ENCODE assay signal across 22 cellular contexts in the genomic region with DNA sequence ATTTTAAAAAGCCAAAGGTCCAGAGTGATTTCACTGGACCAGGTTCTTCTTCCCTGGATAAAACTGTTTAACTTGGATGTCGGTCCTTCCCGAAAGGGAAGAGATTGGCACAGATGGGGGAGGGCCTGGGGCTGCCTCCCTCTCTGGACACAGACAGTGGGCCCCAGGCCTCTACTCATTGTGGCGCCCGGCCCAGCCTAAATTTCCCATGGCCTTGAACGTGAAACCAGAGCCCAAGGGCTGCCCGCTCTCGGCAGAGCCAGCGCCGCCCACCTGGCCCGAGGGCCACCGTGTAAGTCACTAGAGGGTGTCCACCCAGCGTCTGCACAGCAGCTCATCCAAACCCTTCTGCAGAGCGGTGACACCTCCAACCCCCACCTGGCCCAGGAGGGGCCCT. TPM values are rescaled to one million over a fixed set of nuclear protein-coding genes. Genes with fewer than 3 reads are reported as not detected.
A peak's percentile ranks its signal among the peaks of the same experiment; 100 is the strongest.
DNase-seq lines count a peak whose midpoint lies in the region; ATAC-seq, FAIRE-seq and TF ChIP-seq lines count a peak whose summit lies in the region.
"Had no signal": no experiment of that assay in that cellular context is flagged by ENCODE, and none has a peak within 500 bp of the region (broad histone marks: within the 10 kb centered on the region; RNA-seq: fewer than 3 reads in every experiment).

No MANE protein-coding gene starts in this region.

- TSS peak; percentile 21 for BruUV-seq in Panc1 (replicated peaks; lab: Mats Ljungman, UMichigan)

- H3K27me3 ChIP-seq in Panc1 (ENCODE audit: control insufficient read depth, insufficient read depth, low read length), result no peaks in the 10 kb centered on the region
- H3K27me3 ChIP-seq: BLaER1 had no signal

- H3K9me3 ChIP-seq in Panc1 (ENCODE audit: control insufficient read depth, insufficient read depth, low read depth, low read length) (no peaks in the 10 kb centered on the region), kidney (ENCODE audit: control insufficient read depth in 1 of 2, low read length in 2 of 2) (no peaks in the 10 kb centered on the region)
- H3K9me3 ChIP-seq: BLaER1 had no signal

- H3K4me3 Mint-ChIP-seq in T-helper 2 cell treated with Interferon-gamma antibody and Interleukin-4, amounts not matched to agents 5 μg/mL and 100 μg/mL, for 36 hours, result no peak overlapping the region
- H3K4me3 Mint-ChIP-seq: CD14-positive monocyte; CD4-positive, alpha-beta memory T cell had no signal

- H3K27ac ChIP-seq in Panc1 (ENCODE audit: low read length) (no peak overlapping the region), kidney (ENCODE audit: low read depth in 2 of 2, low read length in 2 of 2) (no peak overlapping the region)
- H3K27ac ChIP-seq: 22Rv1, BLaER1, GM23248, HL-60 had no signal

- H3K4me3 ChIP-seq in Panc1 (ENCODE audit: low read depth in 2 of 2, low read length in 2 of 2) (no peak overlapping the region), kidney (ENCODE audit: low read length in 2 of 2) (no peak overlapping the region)
- H3K4me3 ChIP-seq: BLaER1, GM23248 had no signal

- CTCF ChIA-PET in Panc1 (lab: Charles Lee), result no interaction called here

- no peaks in the 10 kb centered on the region for H3K27me3 Mint-ChIP-seq in T-helper 2 cell treated with Interferon-gamma antibody and Interleukin-4, amounts not matched to agents 5 μg/mL and 100 μg/mL, for 36 hours (ENCODE audit: low read depth)
- H3K27me3 Mint-ChIP-seq: CD4-positive, alpha-beta memory T cell had no signal

- no peaks in the 10 kb centered on the region for H3K4me1 Mint-ChIP-seq in T-helper 2 cell treated with Interferon-gamma antibody and Interleukin-4, amounts not matched to agents 5 μg/mL and 100 μg/mL, for 36 hours (ENCODE audit: low read depth)
- H3K4me1 Mint-ChIP-seq: CD14-positive monocyte; CD4-positive, alpha-beta memory T cell had no signal

- H3K27ac Mint-ChIP-seq in T-helper 2 cell treated with Interferon-gamma antibody and Interleukin-4, amounts not matched to agents 5 μg/mL and 100 μg/mL, for 36 hours, result peak overlapping the region; percentile 20
- H3K27ac Mint-ChIP-seq: CD14-positive monocyte; CD4-positive, alpha-beta memory T cell had no signal

- H3K9me3 Mint-ChIP-seq in T-helper 2 cell treated with Interferon-gamma antibody and Interleukin-4, amounts not matched to agents 5 μg/mL and 100 μg/mL, for 36 hours, result no peaks in the 10 kb centered on the region
- H3K9me3 Mint-ChIP-seq: CD14-positive monocyte had no signal

- peaks cover 21% of the 10 kb centered on the region for H3K36me3 Mint-ChIP-seq in T-helper 2 cell treated with Interferon-gamma antibody and Interleukin-4, amounts not matched to agents 5 μg/mL and 100 μg/mL, for 36 hours (ENCODE audit: low read depth)

- in situ Hi-C loops in Panc1 (cut with HindIII; ENCODE audit: low pct_unique_long_range_greater_than_20kb, low sequenced_read_pairs), result no loop called here

- no peak for TF ChIP-seq CTCF in Panc1 (IDR thresholded peaks at IDR 0.05)
- no peak for TF ChIP-seq CTCF in kidney (IDR thresholded peaks at IDR 0.05; ENCODE audit: borderline replicate concordance, extremely low read depth, insufficient read depth)

- H3K36me3 ChIP-seq in Panc1 (ENCODE audit: control insufficient read depth, insufficient read depth, low read length) (peaks cover 17% of the 10 kb centered on the region), kidney (ENCODE audit: control insufficient read depth in 1 of 2, insufficient read depth in 2 of 2, low read length in 2 of 2) (peaks cover 21 to 44% of the 10 kb centered on the region in 2 donors)

- intact Hi-C loops in left ventricle myocardium superior (cut with micrococcal nuclease) (no loop called here), left cardiac atrium (cut with DNase I) (no loop called here), Panc1 (cut with micrococcal nuclease; ENCODE audit: unreplicated experiment) (no loop called here), kidney (cut with DNase I) (no loop called here)

- no peaks in the 10 kb centered on the region; the same call in 1 of the 2 replicates for H3K4me1 ChIP-seq in Panc1 (ENCODE audit: control insufficient read depth, insufficient read depth, low read length)
- H3K4me1 ChIP-seq in kidney (ENCODE audit: control insufficient read depth in 1 of 2, insufficient read depth in 1 of 2, low read depth in 1 of 2, low read length in 2 of 2), result peaks cover 0 to 4% of the 10 kb centered on the region in 2 donors

- no peak overlapping the region for H3K9ac ChIP-seq in kidney (ENCODE audit: low read length in 2 of 2)
- H3K9ac ChIP-seq: BLaER1, GM23248 had no signal

- no peak for FAIRE-seq in kidney (lab: Jason Lieb, UNC)
- FAIRE-seq: GM19239, H54 had no signal

- no peak for DNase-seq in T-helper 2 cell treated with Interferon-gamma antibody and Interleukin-4, amounts not matched to agents 5 μg/mL and 100 μg/mL, for 36 hours (ENCODE audit: low spot score)
- DNase-seq in T-helper 2 cell, result no peak
- peak; percentile 27 for DNase-seq in left ventricle myocardium superior
- DNase-seq in left cardiac atrium, result no peak
- DNase-seq in Panc1 (ENCODE audit: low read depth, low spot score), result no peak
- DNase-seq in kidney, result peak; percentile 59
- no peak for DNase-seq in GM19238 (ENCODE audit: insufficient read length, low spot score)
- no peak for DNase-seq in SKM-1 (lab: John Stamatoyannopoulos, UW; ENCODE audit: unreplicated experiment)
- DNase-seq: CD4-positive, alpha-beta memory T cell; DMS79 treated with DMSO at 0.1 percent for 48 hours; GF-D8; GM23248; HCEC 1CT; IMR-90 had no signal

- ATAC-seq in left ventricle myocardium superior (no peak), left cardiac atrium (no peak), Panc1 (no peak)

- POLR2A ChIA-PET in Panc1 (lab: Charles Lee), result no interaction called here

RNA-seq across cellular contexts. Expression of a gene that starts 49.9 kb away (rescaled TPM):
- total RNA-seq in left ventricle myocardium superior (3.4 TPM), left cardiac atrium (10 to 100 TPM in 1 of 2 donors, 1 to 10 TPM in 1; 4.4 to 10.4 TPM), Panc1 (2021; ENCODE audit: unreplicated experiment) (12.3 TPM), kidney (14.1 TPM)
- polyA plus RNA-seq in Panc1 (2012; ENCODE audit: insufficient read length), result 28.7 TPM
- polyA plus RNA-seq in kidney (ENCODE audit: insufficient read depth, low read depth, low replicate concordance), result 7.9 TPM
- total RNA-seq: CD4-positive, alpha-beta memory T cell; GM23248; HT1080; IMR-90 had no signal
- polyA plus RNA-seq: AG04450; CD14-positive monocyte; CD4-positive, alpha-beta memory T cell; GM23248; IMR-90 had no signal

RNA-seq across cellular contexts. Expression of a gene that starts 53.3 kb away (rescaled TPM):
- 230 TPM for total RNA-seq in left ventricle myocardium superior
- 10 to 100 TPM; 53.7 to 54.1 TPM for total RNA-seq in left cardiac atrium
- total RNA-seq in Panc1 (2021; ENCODE audit: unreplicated experiment), result 297 TPM
- polyA plus RNA-seq in Panc1 (2012; ENCODE audit: insufficient read length), result 468 TPM
- 92.9 TPM for total RNA-seq in kidney
- 28.2 TPM for polyA plus RNA-seq in kidney (ENCODE audit: insufficient read depth, low read depth, low replicate concordance)

Comparison
In these comparisons a context has a peak if more than half of its experiments do, and no peak if none do; other contexts are left out.
1. DNase-seq: peak in left ventricle myocardium superior (single experiment) and kidney (single experiment); none in T-helper 2 cell treated with Interferon-gamma antibody and Interleukin-4, amounts not matched to agents 5 μg/mL and 100 μg/mL, for 36 hours (single experiment), T-helper 2 cell (0 of 5), left cardiac atrium (single experiment), Panc1 (single experiment), GM19238 (single experiment) and SKM-1 (single experiment).